In the genomic region with DNA sequence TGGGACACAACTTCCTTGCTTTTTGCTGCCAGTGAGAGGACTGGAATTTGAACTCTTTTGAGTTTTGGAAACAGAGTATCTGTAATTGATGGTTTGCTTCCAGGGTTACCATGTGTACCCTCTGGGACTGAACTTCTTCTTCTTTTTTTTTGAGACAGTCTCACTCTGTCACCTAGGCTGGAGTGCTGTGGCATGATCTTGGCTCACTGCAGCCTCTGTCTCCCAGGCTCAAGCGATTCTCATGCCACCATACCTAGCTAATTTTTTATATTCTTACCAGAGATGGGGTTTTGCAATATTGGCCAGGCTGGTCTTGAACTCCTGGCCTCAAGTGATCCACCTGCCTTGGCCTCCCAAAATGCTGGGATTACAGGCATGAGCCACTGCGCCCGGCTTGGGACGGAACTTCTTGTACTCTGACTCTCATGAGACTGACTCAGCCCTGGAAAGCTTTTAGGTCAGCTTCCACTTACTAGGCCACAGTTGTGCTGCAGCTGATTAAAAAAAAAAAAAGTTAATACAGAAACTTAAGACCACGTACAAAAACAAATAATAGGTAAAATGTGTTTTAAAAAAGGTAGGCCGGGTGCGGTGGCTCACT, we compare ENCODE assay signal across 12 cellular contexts. TPM values are rescaled to one million over a fixed set of nuclear protein-coding genes. Genes with fewer than 3 reads are reported as not detected.
A peak's percentile ranks its signal among the peaks of the same experiment; 100 is the strongest.
DNase-seq lines count a peak whose midpoint lies in the region; ATAC-seq and TF ChIP-seq lines count a peak whose summit lies in the region.
"Had no signal": no experiment of that assay in that cellular context is flagged by ENCODE, and none has a peak within 500 bp of the region (broad histone marks: within the 10 kb centered on the region; RNA-seq: fewer than 3 reads in every experiment).

No MANE protein-coding gene starts in this region.

- WGBS in GM23248 (ENCODE audit: low coverage in 1 of 2, low lambda C conversion rate in 2 of 2, missing lambda C conversion rate in 2 of 2), 2 experiments, result 45 to 52% methylated on average over 7 of the region's 7 CpGs
- 34% methylated on average over 7 of the region's 7 CpGs for WGBS in right lobe of liver (ENCODE audit: insufficient coverage, low coverage, low lambda C conversion rate, missing lambda C conversion rate)

- H3K9me3 Mint-ChIP-seq in endothelial cell (ENCODE audit: unreplicated experiment), result no peaks in the 10 kb centered on the region

- H2AFZ ChIP-seq in GM23248, result no peak overlapping the region

- in situ Hi-C loops in GM23248 (cut with MboI), result no loop called here

- no peaks in the 10 kb centered on the region for H4K20me1 ChIP-seq in GM23248 (ENCODE audit: insufficient read depth)

- peak overlapping the region; percentile 39 for H3K4me2 ChIP-seq in GM23248 (ENCODE audit: unreplicated experiment)

- peak overlapping the region; percentile 41 for H3K27ac ChIP-seq in GM23248
- H3K27ac ChIP-seq in right lobe of liver, result peak overlapping the region; percentile 57 to 86 (median 86)

- no peak overlapping the region for H3K9ac ChIP-seq in GM23248

- TF ChIP-seq POLR2A in right lobe of liver (IDR thresholded peaks at IDR 0.05), result no peak

- peak; percentile 66 to 84 (median 74) for ATAC-seq in right lobe of liver
- peak; percentile 72 for ATAC-seq in sciatic nerve
- ATAC-seq in GM19467 (IDR thresholded peaks at IDR 0.05; ENCODE audit: unreplicated experiment), result no peak
- no peak for ATAC-seq in HG03354 (IDR thresholded peaks at IDR 0.05; ENCODE audit: poor library complexity, severe bottlenecking, unreplicated experiment)

- no peak overlapping the region for H3K4me3 Mint-ChIP-seq in endothelial cell (ENCODE audit: unreplicated experiment)

- H3K4me3 ChIP-seq in GM23248, result no peak overlapping the region
- peak overlapping the region in 1 of 3 donors; percentile 14 for H3K4me3 ChIP-seq in right lobe of liver

- H3K9me3 ChIP-seq in GM23248 (ENCODE audit: low read depth) (no peaks in the 10 kb centered on the region), right lobe of liver (no peaks in the 10 kb centered on the region)

- peaks cover 19% of the 10 kb centered on the region; the same call in 1 of the 2 replicates for H3F3A ChIP-seq in GM23248 (ENCODE audit: insufficient read depth)

- peaks cover 33% of the 10 kb centered on the region for H3K79me2 ChIP-seq in GM23248 (ENCODE audit: insufficient read depth)

- peaks cover 23% of the 10 kb centered on the region for H3K36me3 Mint-ChIP-seq in endothelial cell (ENCODE audit: low read depth, unreplicated experiment)

- DNase-seq in GM23248, result peak; percentile 78
- DNase-seq in endothelial cell (ENCODE audit: low spot score), result no peak
- peak in 2 of 3 donors; percentile 40 to 61 for DNase-seq in right lobe of liver
- no peak for DNase-seq in sciatic nerve (ENCODE audit: low spot score)
- no peak for DNase-seq in stimulated activated CD4-positive, alpha-beta T cell treated with anti-CD3 and anti-CD28 coated beads, Interleukin-12 subunit alpha, Interleukin-12 subunit beta, amount 100 ng/mL, for 4 hours
- DNase-seq in Ammon's horn (ENCODE audit: low spot score), result no peak
- DNase-seq: activated T-cell treated with anti-CD3 and anti-CD28 coated beads for 4 hours, AML-193, MM.1S, NCI-H446 had no signal

- H3K27me3 Mint-ChIP-seq in endothelial cell (ENCODE audit: unreplicated experiment), result peaks cover 13% of the 10 kb centered on the region

- peaks cover 18% of the 10 kb centered on the region for H3K4me1 ChIP-seq in GM23248 (ENCODE audit: insufficient read depth)
- peaks cover 0 to 63% (median 29%) of the 10 kb centered on the region in 4 donors for H3K4me1 ChIP-seq in right lobe of liver

- no peaks in the 10 kb centered on the region for H3K27me3 ChIP-seq in GM23248 (replicated peaks; ENCODE audit: insufficient read depth)
- H3K27me3 ChIP-seq in right lobe of liver, result no peaks in the 10 kb centered on the region

- peaks cover 6% of the 10 kb centered on the region for H3K36me3 ChIP-seq in GM23248 (ENCODE audit: low read depth)
- peaks cover 0 to 14% (median 4%) of the 10 kb centered on the region in 4 donors for H3K36me3 ChIP-seq in right lobe of liver

- H3K4me1 Mint-ChIP-seq in endothelial cell (ENCODE audit: unreplicated experiment), result peaks cover 56% of the 10 kb centered on the region

- H3K27ac Mint-ChIP-seq in endothelial cell (ENCODE audit: unreplicated experiment), result peak overlapping the region; percentile 74

- intact Hi-C loops in right lobe of liver (cut with DNase I) (no loop called here), sciatic nerve (cut with DNase I) (no loop called here)

- TF ChIP-seq CTCF in endothelial cell (IDR thresholded peaks at IDR 0.05; ENCODE audit: unreplicated experiment) (no peak), right lobe of liver (IDR thresholded peaks at IDR 0.05) (no peak)

- H3K9me2 ChIP-seq in GM23248 (ENCODE audit: insufficient read depth), result no peaks in the 10 kb centered on the region

RNA-seq across cellular contexts. Expression of a gene that starts 15.8 kb away (rescaled TPM):
- total RNA-seq in GM23248 (2014; rRNA removed; shearing (Covaris generic)), result 69.2 TPM in 2 replicates
- 47.8 and 49.4 TPM in 2 replicates for polyA plus RNA-seq in GM23248 (2016; fragmentation: Nextera tagmentation; extraction: Ambion mirVana)
- total RNA-seq in endothelial cell (ENCODE audit: unreplicated experiment) (71.9 TPM), right lobe of liver (100 to 1,000 TPM in 4 of 6 experiments, 10 to 100 TPM in 2; 60.7 to 146 (median 123) TPM), sciatic nerve (87.7 TPM)

Comparison
In these comparisons a context has a peak if more than half of its experiments do, and no peak if none do; other contexts are left out.
1. DNase-seq: peak in GM23248 (single experiment) and right lobe of liver (2 of 3); none in endothelial cell (single experiment), sciatic nerve (single experiment), stimulated activated CD4-positive, alpha-beta T cell treated with anti-CD3 and anti-CD28 coated beads, Interleukin-12 subunit alpha, Interleukin-12 subunit beta, amount 100 ng/mL, for 4 hours (single experiment) and Ammon's horn (single experiment).
2. ATAC-seq: peak in right lobe of liver (4 of 4) and sciatic nerve (single experiment); none in GM19467 (single experiment) and HG03354 (single experiment).